ENCODE assay signal across 14 cellular contexts in the genomic region with DNA sequence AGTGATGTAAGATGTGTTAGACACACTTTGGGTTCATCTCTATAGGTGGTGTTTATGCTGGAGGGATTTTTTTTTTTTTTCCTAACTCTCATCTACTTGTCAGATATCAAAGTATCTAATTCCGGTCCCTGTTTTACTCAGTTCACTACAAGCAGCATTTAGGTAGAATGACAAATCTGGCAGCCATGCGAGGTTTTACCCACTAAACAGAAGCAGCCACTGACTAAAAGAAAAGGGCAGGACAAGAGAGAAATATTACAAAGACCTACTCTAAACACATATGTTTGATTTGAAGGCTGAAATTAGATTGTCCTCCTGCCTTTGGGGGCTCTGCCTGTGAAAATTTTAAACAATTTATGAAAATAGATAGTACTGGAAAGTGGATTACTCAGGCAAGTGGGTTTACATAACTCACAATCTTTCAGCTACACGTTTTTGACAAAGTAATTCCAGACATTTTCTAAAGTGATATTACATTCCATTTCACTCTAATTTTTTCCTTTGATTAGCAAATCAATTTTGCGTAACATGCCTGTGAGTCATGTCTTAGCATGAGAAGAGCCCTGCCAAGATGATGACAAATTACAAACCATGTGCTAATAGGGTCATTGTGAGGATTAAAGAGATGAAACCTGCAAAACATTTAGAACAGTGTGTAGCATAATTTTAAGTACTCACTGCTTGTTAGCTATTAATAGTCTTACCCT.
DNase-seq lines count a peak whose midpoint lies in the region; ATAC-seq and TF ChIP-seq lines count a peak whose summit lies in the region.
"Had no signal": no experiment of that assay in that cellular context is flagged by ENCODE, and none has a peak within 500 bp of the region (broad histone marks: within the 10 kb centered on the region; RNA-seq: fewer than 3 reads in every experiment).

No MANE protein-coding gene starts in this region.

- intact Hi-C loops in Right ventricle myocardium inferior (cut with DNase I): no loop called here

- H3K27me3 ChIP-seq in kidney epithelial cell (ENCODE audit: control insufficient read depth, insufficient read depth, low read length): no peaks in the 10 kb centered on the region
- H3K27me3 ChIP-seq: esophagus squamous epithelium had no signal

- no peaks in the 10 kb centered on the region for H3K36me3 ChIP-seq in kidney epithelial cell (ENCODE audit: control insufficient read depth, insufficient read depth, low read length)
- H3K36me3 ChIP-seq: esophagus squamous epithelium had no signal

- DNase-seq in AG08396 (ENCODE audit: low spot score): peak; percentile 7
- DNase-seq in M059J (ENCODE audit: low read depth): peak; percentile 72
- DNase-seq in astrocyte of the cerebellum (ENCODE audit: low read depth): peak; percentile 83
- peak; percentile 10 for DNase-seq in kidney epithelial cell (ENCODE audit: low read depth)
- no peak for DNase-seq in Right ventricle myocardium inferior (ENCODE audit: missing footprints)
- no peak for DNase-seq in activated naive CD4-positive, alpha-beta T cell treated with anti-CD3 and anti-CD28 coated beads, Interleukin-2, amount 50 U/mL, for 72 hours (ENCODE audit: low spot score in 2 of 2)
- DNase-seq in effector CD8-positive, alpha-beta T cell (lab: John Stamatoyannopoulos, UW): no peak
- DNase-seq: activated CD4-positive, alpha-beta T cell treated with anti-CD3 and anti-CD28 coated beads, Interleukin-2, amount 50 U/mL, for 48 hours; activated naive CD8-positive, alpha-beta T cell treated with anti-CD3 and anti-CD28 coated beads for 36 hours; C1 segment of cervical spinal cord; esophagus squamous epithelium; NCI-H2081 treated with DMSO at 0.1 percent for 48 hours had no signal

- H3K9me3 Mint-ChIP-seq in activated naive CD4-positive, alpha-beta T cell treated with anti-CD3 and anti-CD28 coated beads, Interleukin-2, amount 50 U/mL, for 72 hours: peaks cover 0 to 3% of the 10 kb centered on the region in 2 donors

- H3K36me3 Mint-ChIP-seq in activated naive CD4-positive, alpha-beta T cell treated with anti-CD3 and anti-CD28 coated beads, Interleukin-2, amount 50 U/mL, for 72 hours: peaks cover 0 to 3% of the 10 kb centered on the region in 2 donors
- H3K36me3 Mint-ChIP-seq: activated naive CD8-positive, alpha-beta T cell treated with anti-CD3 and anti-CD28 coated beads for 36 hours had no signal

- TF ChIP-seq CTCF in astrocyte of the cerebellum (IDR thresholded peaks at IDR 0.05; ENCODE audit: low read depth, low read length, missing control alignments) (no peak), kidney epithelial cell (IDR thresholded peaks at IDR 0.05; ENCODE audit: insufficient read depth, low read length, poor library complexity, severe bottlenecking) (no peak)

- ATAC-seq in HG03439 (IDR thresholded peaks at IDR 0.05; ENCODE audit: unreplicated experiment) (no peak), Right ventricle myocardium inferior (no peak)
- ATAC-seq in activated naive CD4-positive, alpha-beta T cell treated with anti-CD3 and anti-CD28 coated beads, Interleukin-2, amount 50 U/mL, for 72 hours: no peak
- ATAC-seq: left lobe of liver had no signal

- in situ Hi-C loops in astrocyte of the cerebellum (cut with HindIII; ENCODE audit: low sequenced_read_pairs): no loop called here

- H3K27ac Mint-ChIP-seq in activated naive CD4-positive, alpha-beta T cell treated with anti-CD3 and anti-CD28 coated beads, Interleukin-2, amount 50 U/mL, for 72 hours: no peak overlapping the region
- H3K27ac Mint-ChIP-seq: activated naive CD8-positive, alpha-beta T cell treated with anti-CD3 and anti-CD28 coated beads for 36 hours had no signal

- H3K4me3 ChIP-seq in astrocyte of the cerebellum (ENCODE audit: low read depth, low read length) (no peak overlapping the region), kidney epithelial cell (ENCODE audit: low read depth, low read length) (no peak overlapping the region)
- H3K4me3 ChIP-seq: esophagus squamous epithelium had no signal

Comparison
In these comparisons a context has a peak if more than half of its experiments do, and no peak if none do; other contexts are left out.
1. DNase-seq: peak in AG08396 (single experiment), M059J (single experiment), astrocyte of the cerebellum (single experiment) and kidney epithelial cell (single experiment); none in Right ventricle myocardium inferior (single experiment), activated naive CD4-positive, alpha-beta T cell treated with anti-CD3 and anti-CD28 coated beads, Interleukin-2, amount 50 U/mL, for 72 hours (0 of 2) and effector CD8-positive, alpha-beta T cell (single experiment).